ENCODE assay signal across 2 cellular contexts in genomic region chr12:53479314-53479713, GRCh38.
TF ChIP-seq lines count a peak whose summit lies in the region.

No MANE protein-coding gene starts in this region.

TF ChIP-seq in SK-N-SH, 30 proteins besides CTCF, POLR2A, EP300 and RAD21 (continued from another document):
- TF ChIP-seq, protein P1, sequence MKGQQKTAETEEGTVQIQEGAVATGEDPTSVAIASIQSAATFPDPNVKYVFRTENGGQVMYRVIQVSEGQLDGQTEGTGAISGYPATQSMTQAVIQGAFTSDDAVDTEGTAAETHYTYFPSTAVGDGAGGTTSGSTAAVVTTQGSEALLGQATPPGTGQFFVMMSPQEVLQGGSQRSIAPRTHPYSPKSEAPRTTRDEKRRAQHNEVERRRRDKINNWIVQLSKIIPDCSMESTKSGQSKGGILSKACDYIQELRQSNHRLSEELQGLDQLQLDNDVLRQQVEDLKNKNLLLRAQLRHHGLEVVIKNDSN (IDR thresholded peaks at IDR 0.05; ENCODE audit: borderline replicate concordance, low read depth): no peak
- no peak for TF ChIP-seq TAF1 (IDR thresholded peaks at IDR 0.05; ENCODE audit: borderline replicate concordance, low read depth, low read length)

TF ChIP-seq in SK-N-SH treated with all-trans-retinoic acid at 6 μM for 48 hours, 23 proteins besides CTCF, POLR2A, EP300 and RAD21 (continued from another document):
- TF ChIP-seq TSHZ2 (CRISPR knock-in tag; IDR thresholded peaks at IDR 0.05) (no peak), PATZ1 (CRISPR knock-in tag; IDR thresholded peaks at IDR 0.05; ENCODE audit: borderline replicate concordance) (no peak)
